Comparison of ENCODE assay signal across 10 cellular contexts in genomic region chr1:3651011-3651938, GRCh38. TPM values are rescaled to one million over a fixed set of nuclear protein-coding genes. Genes with fewer than 3 reads are reported as not detected.
A peak's percentile ranks its signal among the peaks of the same experiment; 100 is the strongest.
DNase-seq lines count a peak whose midpoint lies in the region; ATAC-seq and TF ChIP-seq lines count a peak whose summit lies in the region.
"Had no signal": no experiment of that assay in that cellular context is flagged by ENCODE, and none has a peak within 500 bp of the region (broad histone marks: within the 10 kb centered on the region; RNA-seq: fewer than 3 reads in every experiment).

No MANE protein-coding gene starts in this region.

- no peak overlapping the region for H3K27ac ChIP-seq in CD8-positive, alpha-beta memory T cell (ENCODE audit: low read depth, low read length)
- no peak overlapping the region for H3K27ac ChIP-seq in HUES6 (ENCODE audit: low read depth, low read length)
- H3K27ac ChIP-seq in breast epithelium = no peak overlapping the region
- H3K27ac ChIP-seq: left lung had no signal

- CTCF ChIA-PET in CD8-positive, alpha-beta memory T cell (lab: Charles Lee) = interaction anchor here (1.2 kb wide), 1 partner anchor 30 kb away, joined by 3 read pairs; no protein-coding TSS in a partner anchor

- peaks cover 9% of the 10 kb centered on the region for H3K36me3 ChIP-seq in CD8-positive, alpha-beta memory T cell (ENCODE audit: insufficient read depth, low read length)
- H3K36me3 ChIP-seq in HUES6 (ENCODE audit: control insufficient read depth, insufficient read depth, low read length) (peaks cover 10% of the 10 kb centered on the region), breast epithelium (no peaks in the 10 kb centered on the region)

- H3K27me3 ChIP-seq in CD8-positive, alpha-beta memory T cell (ENCODE audit: insufficient read depth, low read length, poor library complexity, severe bottlenecking) = peaks cover 20% of the 10 kb centered on the region
- peaks cover 63% of the 10 kb centered on the region for H3K27me3 ChIP-seq in HUES6 (ENCODE audit: control insufficient read depth, insufficient read depth, low read length)
- peaks cover 22 to 45% of the 10 kb centered on the region in 2 donors for H3K27me3 ChIP-seq in breast epithelium

- TF ChIP-seq CTCF in breast epithelium (IDR thresholded peaks at IDR 0.05) (no peak), nephron (IDR thresholded peaks at IDR 0.05; ENCODE audit: unreplicated experiment in 3 of 3) (no peak)

- H3K9ac ChIP-seq in HUES6 (ENCODE audit: low read length) = peak overlapping the region; percentile 25

- no peak overlapping the region for H3K4me3 ChIP-seq in CD8-positive, alpha-beta memory T cell (ENCODE audit: low read length)
- H3K4me3 ChIP-seq in HUES6 (ENCODE audit: low read depth, low read length) = peak overlapping the region; percentile 98
- peak overlapping the region in 2 of 3 donors; percentile 51 to 96 for H3K4me3 ChIP-seq in breast epithelium

- no peak overlapping the region for H3K27ac Mint-ChIP-seq in CD8-positive, alpha-beta memory T cell
- H3K27ac Mint-ChIP-seq in nephron = no peak overlapping the region

- no peak for ATAC-seq in HG02642 (IDR thresholded peaks at IDR 0.05; ENCODE audit: poor library complexity, unreplicated experiment)
- no peak for ATAC-seq in GM18519 (IDR thresholded peaks at IDR 0.05; ENCODE audit: low FRiP score, unreplicated experiment)

- H3K9me3 Mint-ChIP-seq in CD8-positive, alpha-beta memory T cell = peaks cover 0 to 2% (median 0%) of the 10 kb centered on the region in 5 donors
- no peaks in the 10 kb centered on the region for H3K9me3 Mint-ChIP-seq in nephron

- peaks cover 23 to 43% (median 32%) of the 10 kb centered on the region in 3 donors for H3K4me1 Mint-ChIP-seq in CD8-positive, alpha-beta memory T cell
- H3K4me1 Mint-ChIP-seq in nephron = peaks cover 16% of the 10 kb centered on the region

- TF ChIP-seq POLR2A in breast epithelium (IDR thresholded peaks at IDR 0.05) = no peak

- peaks cover 32% of the 10 kb centered on the region for H3K4me1 ChIP-seq in CD8-positive, alpha-beta memory T cell (ENCODE audit: insufficient read depth, low read length)
- H3K4me1 ChIP-seq in HUES6 (ENCODE audit: control insufficient read depth, insufficient read depth, low read length) (peaks cover 11% of the 10 kb centered on the region), breast epithelium (peaks cover 6 to 7% of the 10 kb centered on the region in 2 donors)

- no peaks in the 10 kb centered on the region for H3K9me3 ChIP-seq in CD8-positive, alpha-beta memory T cell (ENCODE audit: low read length)
- H3K9me3 ChIP-seq in HUES6 (ENCODE audit: control insufficient read depth, insufficient read depth, low read depth, low read length) (no peaks in the 10 kb centered on the region), breast epithelium (no peaks in the 10 kb centered on the region)
- H3K9me3 ChIP-seq: left lung had no signal

- peaks cover 24 to 38% of the 10 kb centered on the region in 2 donors for H3K27me3 Mint-ChIP-seq in CD8-positive, alpha-beta memory T cell
- H3K27me3 Mint-ChIP-seq in nephron (ENCODE audit: low read depth) = peaks cover 61% of the 10 kb centered on the region

- POLR2A ChIA-PET in CD8-positive, alpha-beta memory T cell (lab: Charles Lee) = no interaction called here

- DNase-seq in CD8-positive, alpha-beta memory T cell = peak in 1 of 5 donors; percentile 8
- no peak for DNase-seq in breast epithelium (ENCODE audit: low spot score in 2 of 2)
- no peak for DNase-seq in OCI-M1 (lab: John Stamatoyannopoulos, UW)
- DNase-seq in 8988T = no peak
- DNase-seq: cerebellar nuclear complex had no signal

- intact Hi-C loops in breast epithelium (cut with DNase I; ENCODE audit: low total_unique reads) = no loop called here

- H3K4me3 Mint-ChIP-seq in CD8-positive, alpha-beta memory T cell = peak overlapping the region; percentile 36 to 67 (median 62)
- peak overlapping the region; percentile 46 to 70 (median 66) for H3K4me3 Mint-ChIP-seq in nephron

- peaks cover 0 to 24% (median 4%) of the 10 kb centered on the region in 3 donors for H3K36me3 Mint-ChIP-seq in CD8-positive, alpha-beta memory T cell
- H3K36me3 Mint-ChIP-seq in nephron (ENCODE audit: low read depth) = peaks cover 3% of the 10 kb centered on the region

RNA-seq across cellular contexts. Expression of gene TP73, which starts 1.0 kb away (rescaled TPM):
- total RNA-seq in CD8-positive, alpha-beta memory T cell = under 1 TPM; 0.49 to 0.63 TPM
- 0.20 TPM for polyA plus RNA-seq in CD8-positive, alpha-beta memory T cell
- 1 to 10 TPM in 1 of 3 donors, under 1 TPM in 1, not detected in 1; 0.66 to 1.0 TPM for total RNA-seq in breast epithelium

RNA-seq across cellular contexts. Expression of gene WRAP73, which starts 1.4 kb away (rescaled TPM):
- 10 to 100 TPM; 26.1 to 30.7 TPM for total RNA-seq in CD8-positive, alpha-beta memory T cell
- polyA plus RNA-seq in CD8-positive, alpha-beta memory T cell = 33.8 TPM
- total RNA-seq in breast epithelium = 10 to 100 TPM; 19.3 to 23.6 (median 20.2) TPM

RNA-seq across cellular contexts. Expression of gene TPRG1L, which starts 26.5 kb away (rescaled TPM):
- 10 to 100 TPM; 18.9 to 21.1 TPM for total RNA-seq in CD8-positive, alpha-beta memory T cell
- 47.7 TPM for polyA plus RNA-seq in CD8-positive, alpha-beta memory T cell
- total RNA-seq in breast epithelium = 10 to 100 TPM; 32.4 to 56.8 (median 34.5) TPM

RNA-seq across cellular contexts. Expression of gene MEGF6, which starts 40.0 kb away (rescaled TPM):
- total RNA-seq in CD8-positive, alpha-beta memory T cell = 10 to 100 TPM; 10.8 to 12.0 TPM
- 3.4 TPM for polyA plus RNA-seq in CD8-positive, alpha-beta memory T cell
- 10 to 100 TPM; 19.3 to 32.1 (median 24.2) TPM for total RNA-seq in breast epithelium
